ENCODE assay signal across 18 cellular contexts in genomic region chr3:187327827-187328226, GRCh38. TPM values are rescaled to one million over a fixed set of nuclear protein-coding genes. Genes with fewer than 3 reads are reported as not detected.
DNase-seq lines count a peak whose midpoint lies in the region; ATAC-seq and TF ChIP-seq lines count a peak whose summit lies in the region.
"Had no signal": no experiment of that assay in that cellular context is flagged by ENCODE, and none has a peak within 500 bp of the region (broad histone marks: within the 10 kb centered on the region; RNA-seq: fewer than 3 reads in every experiment).

No MANE protein-coding gene starts in this region.

- no peak overlapping the region for H3K27ac Mint-ChIP-seq in naive thymus-derived CD4-positive, alpha-beta T cell
- H3K27ac Mint-ChIP-seq: T-cell had no signal

- no peaks in the 10 kb centered on the region for H3K27me3 ChIP-seq in upper lobe of right lung
- H3K27me3 ChIP-seq in naive thymus-derived CD4-positive, alpha-beta T cell (ENCODE audit: control insufficient read depth in 2 of 2, insufficient read depth in 2 of 2, low read length in 2 of 2): no peaks in the 10 kb centered on the region
- H3K27me3 ChIP-seq: Peyer's patch had no signal

- CTCF ChIA-PET in naive thymus-derived CD4-positive, alpha-beta T cell (lab: Charles Lee): interaction anchor here (0.8 to 1.3 kb wide), 2 partner anchors 8 to 351 kb away, joined by 3 read pairs; no protein-coding TSS in a partner anchor

- H3K36me3 Mint-ChIP-seq in naive thymus-derived CD4-positive, alpha-beta T cell: no peaks in the 10 kb centered on the region
- H3K36me3 Mint-ChIP-seq: T-cell had no signal

- H3K27me3 Mint-ChIP-seq in naive thymus-derived CD4-positive, alpha-beta T cell: peaks cover 4 to 12% (median 6%) of the 10 kb centered on the region in 5 donors

- POLR2A ChIA-PET in naive thymus-derived CD4-positive, alpha-beta T cell (lab: Charles Lee): no interaction called here

- no peak overlapping the region for H3K4me3 ChIP-seq in upper lobe of right lung
- H3K4me3 ChIP-seq in naive thymus-derived CD4-positive, alpha-beta T cell (ENCODE audit: low read length): no peak overlapping the region
- H3K4me3 ChIP-seq: GM23248, K562, Peyer's patch had no signal

- H3K4me3 Mint-ChIP-seq in naive thymus-derived CD4-positive, alpha-beta T cell: no peak overlapping the region
- H3K4me3 Mint-ChIP-seq: T-cell had no signal

- no peaks in the 10 kb centered on the region for H3K4me1 Mint-ChIP-seq in naive thymus-derived CD4-positive, alpha-beta T cell
- H3K4me1 Mint-ChIP-seq: T-cell had no signal

- H3K9me3 ChIP-seq in upper lobe of right lung: no peaks in the 10 kb centered on the region
- H3K9me3 ChIP-seq in naive thymus-derived CD4-positive, alpha-beta T cell (ENCODE audit: control insufficient read depth in 2 of 3, low read length in 3 of 3): no peaks in the 10 kb centered on the region
- H3K9me3 ChIP-seq: Peyer's patch had no signal

- no peak for TF ChIP-seq CTCF in upper lobe of right lung (IDR thresholded peaks at IDR 0.05)

- H3K9me3 Mint-ChIP-seq in naive thymus-derived CD4-positive, alpha-beta T cell: peaks cover 0 to 2% (median 0%) of the 10 kb centered on the region in 11 donors
- H3K9me3 Mint-ChIP-seq: T-cell had no signal

- no peaks in the 10 kb centered on the region for H3K4me1 ChIP-seq in upper lobe of right lung
- no peaks in the 10 kb centered on the region for H3K4me1 ChIP-seq in naive thymus-derived CD4-positive, alpha-beta T cell (ENCODE audit: control insufficient read depth in 2 of 2, insufficient read depth in 2 of 2, low read length in 2 of 2)
- H3K4me1 ChIP-seq: Peyer's patch had no signal

- peak; percentile 83 for ATAC-seq in upper lobe of right lung
- ATAC-seq in naive thymus-derived CD4-positive, alpha-beta T cell: no peak
- ATAC-seq: HCT116, K562, T-cell had no signal

- DNase-seq in Kasumi-1 (lab: John Stamatoyannopoulos, UW) (peak; percentile 73 to 74), NOMO-1 (lab: John Stamatoyannopoulos, UW; ENCODE audit: unreplicated experiment in 2 of 2) (peak; percentile 59 to 73), SKM-1 treated with dmso at 0.1 percent for 144 hours (lab: John Stamatoyannopoulos, UW; ENCODE audit: unreplicated experiment) (peak; percentile 90), upper lobe of right lung (no peak), ecto neural progenitor cell (ENCODE audit: low spot score) (no peak), NCI-H1930 (lab: John Stamatoyannopoulos, UW) (no peak)
- no peak for DNase-seq in naive thymus-derived CD4-positive, alpha-beta T cell
- DNase-seq: ACHN, GDM1, GM23248, NCI-H1092, NCI-H748 treated with DMSO at 0.1 percent for 48 hours, Peyer's patch, T-cell had no signal

- intact Hi-C loops in upper lobe of right lung (cut with DNase I): no loop called here
- intact Hi-C loops in naive thymus-derived CD4-positive, alpha-beta T cell (cut with micrococcal nuclease): no loop called here

- no peaks in the 10 kb centered on the region for H3K36me3 ChIP-seq in upper lobe of right lung
- H3K36me3 ChIP-seq in naive thymus-derived CD4-positive, alpha-beta T cell (ENCODE audit: control insufficient read depth in 2 of 3, insufficient read depth in 3 of 3, low read length in 3 of 3): no peaks in the 10 kb centered on the region
- H3K36me3 ChIP-seq: Peyer's patch had no signal

- H3K27ac ChIP-seq in upper lobe of right lung: no peak overlapping the region
- H3K27ac ChIP-seq in naive thymus-derived CD4-positive, alpha-beta T cell (ENCODE audit: low read depth, low read length): no peak overlapping the region
- H3K27ac ChIP-seq: GM23248, Peyer's patch had no signal

RNA-seq across cellular contexts. Expression of gene MASP1, which starts 36.3 kb away (rescaled TPM):
- 5.9 TPM for total RNA-seq in upper lobe of right lung
- total RNA-seq in naive thymus-derived CD4-positive, alpha-beta T cell: not detected
- polyA plus RNA-seq in naive thymus-derived CD4-positive, alpha-beta T cell: not detected
- total RNA-seq: Daoy had no signal

RNA-seq across cellular contexts. Expression of gene RTP4, which starts 40.4 kb away (rescaled TPM):
- 5.6 TPM for total RNA-seq in upper lobe of right lung
- total RNA-seq in naive thymus-derived CD4-positive, alpha-beta T cell: 10 to 100 TPM in 1 of 5 experiments, 1 to 10 TPM in 4; 1.6 to 23.1 (median 5.5) TPM
- 10 to 100 TPM in 1 of 2 donors, 1 to 10 TPM in 1; 7.3 to 13.3 TPM for polyA plus RNA-seq in naive thymus-derived CD4-positive, alpha-beta T cell
- total RNA-seq: K562, NCI-H460 had no signal

Comparison
In these comparisons a context has a peak if more than half of its experiments do, and no peak if none do; other contexts are left out.
1. DNase-seq: peak in Kasumi-1 (2 of 2), NOMO-1 (2 of 2) and SKM-1 treated with dmso at 0.1 percent for 144 hours (single experiment); none in upper lobe of right lung (single experiment), ecto neural progenitor cell (single experiment), NCI-H1930 (0 of 2) and naive thymus-derived CD4-positive, alpha-beta T cell (0 of 9).